ENCODE assay signal across 7 cellular contexts in genomic region chr19:41518141-41518540, GRCh38. TPM values are rescaled to one million over a fixed set of nuclear protein-coding genes. Genes with fewer than 3 reads are reported as not detected.
"Had no signal": no experiment of that assay in that cellular context is flagged by ENCODE, and none has a peak within 500 bp of the region (broad histone marks: within the 10 kb centered on the region; RNA-seq: fewer than 3 reads in every experiment).

No MANE protein-coding gene starts in this region.

- ATAC-seq: HepG2, K562 had no signal

- DNase-seq: IMR-90, KBM-7, KG1 had no signal

RNA-seq across cellular contexts. Expression of gene CEACAM21, which starts 57.8 kb away (rescaled TPM):
- total RNA-seq: HepG2, HT-29, HT1080, IMR-90 had no signal
